In genomic region chr2:11569636-11570035, GRCh38 we compare ENCODE assay signal across 21 cellular contexts. TPM values are rescaled to one million over a fixed set of nuclear protein-coding genes. Genes with fewer than 3 reads are reported as not detected.
"Had no signal": no experiment of that assay in that cellular context is flagged by ENCODE, and none has a peak within 500 bp of the region (broad histone marks: within the 10 kb centered on the region; RNA-seq: fewer than 3 reads in every experiment).

No MANE protein-coding gene starts in this region.

- H3K27me3 ChIP-seq: esophagus muscularis mucosa had no signal

- H3K36me3 Mint-ChIP-seq: activated naive CD8-positive, alpha-beta T cell treated with anti-CD3 and anti-CD28 coated beads for 36 hours; memory B cell; naive thymus-derived CD4-positive, alpha-beta T cell; stimulated activated naive B cell treated with anti-CD40 and anti-IgM and Interleukin-4, amounts not matched to agents 10 μg/mL and 1 μg/mL and 100 μg/mL, for 72 hours; type B pancreatic cell had no signal

- H3K4me3 ChIP-seq: esophagus muscularis mucosa, thoracic aorta had no signal

- H3K9me3 ChIP-seq: esophagus muscularis mucosa, thoracic aorta had no signal

- H3K9me3 Mint-ChIP-seq: activated CD4-positive, alpha-beta T cell treated with anti-CD3 and anti-CD28 coated beads, Interleukin-2, amount 10 ng/mL, durations not matched to agents 7 days and 5 days; activated CD8-positive, alpha-beta T cell treated with anti-CD3 and anti-CD28 coated beads for 36 hours; activated naive CD8-positive, alpha-beta T cell treated with anti-CD3 and anti-CD28 coated beads for 36 hours; central memory CD8-positive, alpha-beta T cell; memory B cell; stimulated activated naive B cell treated with anti-CD40 and anti-IgM and Interleukin-4, amounts not matched to agents 10 μg/mL and 1 μg/mL and 100 μg/mL, for 72 hours; T-helper 1 cell treated with Interleukin-12 subunit alpha and Interleukin-12 subunit beta and Interleukin-4 antibody, amounts not matched to agents 30 μg/mL and 1 μg/mL, for 36 hours; type B pancreatic cell had no signal

- ATAC-seq: activated CD8-positive, alpha-beta T cell treated with anti-CD3 and anti-CD28 coated beads for 36 hours; left ventricle myocardium superior; naive thymus-derived CD4-positive, alpha-beta T cell; right cardiac atrium; stimulated activated naive B cell treated with anti-CD40 and anti-IgM and Interleukin-4, amounts not matched to agents 10 μg/mL and 1 μg/mL and 100 μg/mL, for 72 hours had no signal

- DNase-seq: activated CD4-positive, alpha-beta T cell treated with anti-CD3 and anti-CD28 coated beads, Interleukin-2, amount 10 ng/mL, durations not matched to agents 7 days and 5 days; activated CD8-positive, alpha-beta T cell treated with anti-CD3 and anti-CD28 coated beads for 36 hours; activated naive CD4-positive, alpha-beta T cell; activated naive CD8-positive, alpha-beta T cell treated with anti-CD3 and anti-CD28 coated beads for 36 hours; activated T-cell treated with anti-CD3 and anti-CD28 coated beads, Interleukin-2, amount 50 U/mL, for 1 hour; effector memory CD4-positive, alpha-beta T cell; glutamatergic neuron; hippocampal formation; left ventricle myocardium superior; naive thymus-derived CD4-positive, alpha-beta T cell; right cardiac atrium; small intestine; stimulated activated CD4-positive, alpha-beta T cell treated with anti-CD3 and anti-CD28 coated beads, Interleukin-15, amount 100 ng/mL, for 24 hours; stimulated activated naive B cell treated with anti-CD40 and anti-IgM and Interleukin-4, amounts not matched to agents 10 μg/mL and 1 μg/mL and 100 μg/mL, for 72 hours; T1000 had no signal

- H3K27me3 Mint-ChIP-seq: activated CD4-positive, alpha-beta T cell treated with anti-CD3 and anti-CD28 coated beads, Interleukin-2, amount 10 ng/mL, durations not matched to agents 7 days and 5 days; activated naive CD8-positive, alpha-beta T cell treated with anti-CD3 and anti-CD28 coated beads for 36 hours; central memory CD8-positive, alpha-beta T cell; type B pancreatic cell had no signal

- H3K27ac Mint-ChIP-seq: activated CD4-positive, alpha-beta T cell treated with anti-CD3 and anti-CD28 coated beads, Interleukin-2, amount 10 ng/mL, durations not matched to agents 7 days and 5 days; activated CD8-positive, alpha-beta T cell treated with anti-CD3 and anti-CD28 coated beads for 36 hours; activated naive CD8-positive, alpha-beta T cell treated with anti-CD3 and anti-CD28 coated beads for 36 hours; memory B cell; naive thymus-derived CD4-positive, alpha-beta T cell; stimulated activated naive B cell treated with anti-CD40 and anti-IgM and Interleukin-4, amounts not matched to agents 10 μg/mL and 1 μg/mL and 100 μg/mL, for 72 hours; T-helper 1 cell treated with Interleukin-12 subunit alpha and Interleukin-12 subunit beta and Interleukin-4 antibody, amounts not matched to agents 30 μg/mL and 1 μg/mL, for 36 hours; type B pancreatic cell had no signal

- H3K4me1 Mint-ChIP-seq: activated CD4-positive, alpha-beta T cell treated with anti-CD3 and anti-CD28 coated beads, Interleukin-2, amount 10 ng/mL, durations not matched to agents 7 days and 5 days; activated naive CD8-positive, alpha-beta T cell treated with anti-CD3 and anti-CD28 coated beads for 36 hours; central memory CD8-positive, alpha-beta T cell; memory B cell; naive thymus-derived CD4-positive, alpha-beta T cell; stimulated activated naive B cell treated with anti-CD40 and anti-IgM and Interleukin-4, amounts not matched to agents 10 μg/mL and 1 μg/mL and 100 μg/mL, for 72 hours had no signal

- H3K36me3 ChIP-seq: esophagus muscularis mucosa, thoracic aorta had no signal

- H3K27ac ChIP-seq: esophagus muscularis mucosa, thoracic aorta had no signal

- H3K4me3 Mint-ChIP-seq: activated CD4-positive, alpha-beta T cell treated with anti-CD3 and anti-CD28 coated beads, Interleukin-2, amount 10 ng/mL, durations not matched to agents 7 days and 5 days; activated CD8-positive, alpha-beta T cell treated with anti-CD3 and anti-CD28 coated beads for 36 hours; activated naive CD8-positive, alpha-beta T cell treated with anti-CD3 and anti-CD28 coated beads for 36 hours; central memory CD8-positive, alpha-beta T cell; memory B cell; naive thymus-derived CD4-positive, alpha-beta T cell; stimulated activated naive B cell treated with anti-CD40 and anti-IgM and Interleukin-4, amounts not matched to agents 10 μg/mL and 1 μg/mL and 100 μg/mL, for 72 hours; T-helper 1 cell treated with Interleukin-12 subunit alpha and Interleukin-12 subunit beta and Interleukin-4 antibody, amounts not matched to agents 30 μg/mL and 1 μg/mL, for 36 hours; type B pancreatic cell had no signal

RNA-seq across cellular contexts. Expression of gene GREB1, which starts 35.8 kb away (rescaled TPM):
- polyA plus RNA-seq: naive thymus-derived CD4-positive, alpha-beta T cell had no signal
